9 cellular contexts compared by ENCODE assay signal in genomic region chr4:56821394-56822263, GRCh38. TPM values are rescaled to one million over a fixed set of nuclear protein-coding genes. Genes with fewer than 3 reads are reported as not detected.
DNase-seq lines count a peak whose midpoint lies in the region; ATAC-seq and TF ChIP-seq lines count a peak whose summit lies in the region.
"Had no signal": no experiment of that assay in that cellular context is flagged by ENCODE, and none has a peak within 500 bp of the region (broad histone marks: within the 10 kb centered on the region; RNA-seq: fewer than 3 reads in every experiment).

A gene with protein sequence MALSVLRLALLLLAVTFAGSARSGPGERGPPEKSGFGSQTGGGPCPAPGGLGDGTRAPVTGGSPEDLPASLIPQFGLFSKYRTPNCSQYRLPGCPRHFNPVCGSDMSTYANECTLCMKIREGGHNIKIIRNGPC (minus strand): TSS chr4:56821701. CDS start chr4:56821662, 39 bp downstream.

- 0 out of 2 replicates have a peak within 1 kb of the TSS, but pooled peaks have one; percentile 41 for H2AFZ ChIP-seq in SK-N-SH (ENCODE audit: low read depth)

- TF ChIP-seq EP300 in SK-N-SH (IDR thresholded peaks at IDR 0.05; ENCODE audit: borderline replicate concordance in 1 of 2, low read depth in 1 of 2, low read length in 1 of 2) = no peak

- H3K4me1 ChIP-seq in SK-N-SH (ENCODE audit: control insufficient read depth in 1 of 2, insufficient read depth in 2 of 2, low read depth in 1 of 2, low read length in 1 of 2) = peaks cover 0 to 2% of the 10 kb centered on the region in 2 experiments; a peak in 1 of 4 replicates

- TF ChIP-seq RAD21 in SK-N-SH (IDR thresholded peaks at IDR 0.05; ENCODE audit: low read length) = no peak

- TF ChIP-seq CTCF in GM13976 (IDR thresholded peaks at IDR 0.05; ENCODE audit: borderline replicate concordance, control extremely low read depth, extremely low read depth, insufficient read depth, missing control alignments) (peak; percentile 10), SK-N-SH (IDR thresholded peaks at IDR 0.05) (no peak)

- ATAC-seq in HG03354 (IDR thresholded peaks at IDR 0.05; ENCODE audit: poor library complexity, severe bottlenecking, unreplicated experiment) = peak; percentile 56
- peak; percentile 76 for ATAC-seq in activated naive CD8-positive, alpha-beta T cell treated with anti-CD3 and anti-CD28 coated beads, Interleukin-2, amount 10 ng/mL, durations not matched to agents 7 days and 5 days (ENCODE audit: low read depth)

- intact Hi-C loops in posterior vena cava (cut with DNase I) = no loop called here

- no peak within 1 kb of the TSS for H3K9ac ChIP-seq in SK-N-SH

- H3K36me3 ChIP-seq in SK-N-SH (replicated peaks in 1 of 2; ENCODE audit: control insufficient read depth in 1 of 2, insufficient read depth in 2 of 2, low read length in 1 of 2) = no peaks in the 10 kb centered on the region

- peaks cover 8% of the 10 kb centered on the region for H3K9me3 Mint-ChIP-seq in activated naive CD8-positive, alpha-beta T cell treated with anti-CD3 and anti-CD28 coated beads, Interleukin-2, amount 10 ng/mL, durations not matched to agents 7 days and 5 days

- CTCF ChIA-PET in SK-N-SH (lab: Yijun Ruan, JAX) = interaction anchor here (3.3 kb wide), 1 partner anchor 16 kb away, joined by 21 read pairs; no protein-coding TSS in a partner anchor

- H3K4me3 ChIP-seq in SK-N-SH (ENCODE audit: low read depth in 2 of 2, low read length in 1 of 2) = peak within 1 kb of the TSS; percentile 12 to 45

- no peaks in the 10 kb centered on the region for H3F3A ChIP-seq in SK-N-SH (replicated peaks; ENCODE audit: insufficient read depth)

- no peak within 1 kb of the TSS for H3K27ac ChIP-seq in SK-N-SH (ENCODE audit: low read depth in 2 of 2, low read length in 1 of 2)

- H3K27ac Mint-ChIP-seq in activated naive CD8-positive, alpha-beta T cell treated with anti-CD3 and anti-CD28 coated beads, Interleukin-2, amount 10 ng/mL, durations not matched to agents 7 days and 5 days = no peak within 1 kb of the TSS

- 8% methylated on average over 50 of the region's 58 CpGs for WGBS in SK-N-SH (ENCODE audit: low lambda C conversion rate)

- POLR2A ChIA-PET in SK-N-SH (lab: Yijun Ruan, JAX) = no interaction called here
- POLR2A ChIA-PET in activated naive CD8-positive, alpha-beta T cell treated with anti-CD3 and anti-CD28 coated beads, Interleukin-2, amount 10 ng/mL, durations not matched to agents 7 days and 5 days (lab: Charles Lee) = no interaction called here

- in situ Hi-C loops in GM13976 (cut with MboI; ENCODE audit: low sequenced_read_pairs, unreplicated experiment) = no loop called here

- no peaks in the 10 kb centered on the region for H3K9me3 ChIP-seq in SK-N-SH

- H3K36me3 Mint-ChIP-seq in activated naive CD8-positive, alpha-beta T cell treated with anti-CD3 and anti-CD28 coated beads, Interleukin-2, amount 10 ng/mL, durations not matched to agents 7 days and 5 days = peaks cover 6% of the 10 kb centered on the region

- peaks cover 24% of the 10 kb centered on the region for H3K27me3 Mint-ChIP-seq in activated naive CD8-positive, alpha-beta T cell treated with anti-CD3 and anti-CD28 coated beads, Interleukin-2, amount 10 ng/mL, durations not matched to agents 7 days and 5 days

- H3K4me1 Mint-ChIP-seq in activated naive CD8-positive, alpha-beta T cell treated with anti-CD3 and anti-CD28 coated beads, Interleukin-2, amount 10 ng/mL, durations not matched to agents 7 days and 5 days = peaks cover 32% of the 10 kb centered on the region

- no peaks in the 10 kb centered on the region for H4K20me1 ChIP-seq in SK-N-SH (ENCODE audit: insufficient read depth)

- H3K9me2 ChIP-seq in SK-N-SH = no peaks in the 10 kb centered on the region

- DNase-seq in GM13976 (ENCODE audit: low spot score) = peak; percentile 58
- DNase-seq in SK-N-SH = peak; percentile 88
- DNase-seq in activated naive CD8-positive, alpha-beta T cell treated with anti-CD3 and anti-CD28 coated beads, Interleukin-2, amount 10 ng/mL, durations not matched to agents 7 days and 5 days = peak; percentile 69
- DNase-seq in iPS-NIHi11 (ENCODE audit: low spot score) = peak; percentile 95
- peak; percentile 72 for DNase-seq in stimulated activated CD4-positive, alpha-beta T cell treated with anti-CD3 and anti-CD28 coated beads, Interleukin-4, amount 100 ng/mL, for 1 hour
- DNase-seq in SW 1271 (lab: John Stamatoyannopoulos, UW) = no peak
- no peak for DNase-seq in posterior vena cava (ENCODE audit: low spot score)

- no peaks in the 10 kb centered on the region for H3K79me2 ChIP-seq in SK-N-SH (ENCODE audit: insufficient read depth)

- H3K27me3 ChIP-seq in SK-N-SH (ENCODE audit: insufficient read depth) = peaks cover 19% of the 10 kb centered on the region; the same call in 1 of the 2 replicates

- H3K4me3 Mint-ChIP-seq in activated naive CD8-positive, alpha-beta T cell treated with anti-CD3 and anti-CD28 coated beads, Interleukin-2, amount 10 ng/mL, durations not matched to agents 7 days and 5 days = peak within 1 kb of the TSS; percentile 78

- H3K4me2 ChIP-seq in SK-N-SH = peak within 1 kb of the TSS; percentile 62; the same call in 1 of the 2 replicates

TF ChIP-seq in SK-N-SH, 30 proteins besides CTCF, POLR2A, EP300 and RAD21 (continues in another document):
- TF ChIP-seq RFX5 (IDR thresholded peaks at IDR 0.05; ENCODE audit: low read length) = no peak
- TF ChIP-seq CHD2 (IDR thresholded peaks at IDR 0.05; ENCODE audit: low read length, partially characterized antibody) = no peak
- TF ChIP-seq, protein P1, sequence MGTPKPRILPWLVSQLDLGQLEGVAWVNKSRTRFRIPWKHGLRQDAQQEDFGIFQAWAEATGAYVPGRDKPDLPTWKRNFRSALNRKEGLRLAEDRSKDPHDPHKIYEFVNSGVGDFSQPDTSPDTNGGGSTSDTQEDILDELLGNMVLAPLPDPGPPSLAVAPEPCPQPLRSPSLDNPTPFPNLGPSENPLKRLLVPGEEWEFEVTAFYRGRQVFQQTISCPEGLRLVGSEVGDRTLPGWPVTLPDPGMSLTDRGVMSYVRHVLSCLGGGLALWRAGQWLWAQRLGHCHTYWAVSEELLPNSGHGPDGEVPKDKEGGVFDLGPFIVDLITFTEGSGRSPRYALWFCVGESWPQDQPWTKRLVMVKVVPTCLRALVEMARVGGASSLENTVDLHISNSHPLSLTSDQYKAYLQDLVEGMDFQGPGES (IDR thresholded peaks at IDR 0.05; ENCODE audit: low read depth, low read length) = no peak
- TF ChIP-seq ZBTB33 (IDR thresholded peaks at IDR 0.05; ENCODE audit: borderline replicate concordance, low read depth) = no peak
- no peak for TF ChIP-seq RXRA (IDR thresholded peaks at IDR 0.05; ENCODE audit: borderline replicate concordance, low read depth)
- TF ChIP-seq MEF2A (IDR thresholded peaks at IDR 0.05; ENCODE audit: borderline replicate concordance, low read depth) = no peak
- TF ChIP-seq ELF1 (IDR thresholded peaks at IDR 0.05) = no peak
- no peak for TF ChIP-seq JUND (IDR thresholded peaks at IDR 0.05)
- TF ChIP-seq NRF1 (IDR thresholded peaks at IDR 0.05; ENCODE audit: low read depth, low read length) = no peak
- TF ChIP-seq RCOR1 (IDR thresholded peaks at IDR 0.05; ENCODE audit: low read length) = no peak
- no peak for TF ChIP-seq PBX3 (IDR thresholded peaks at IDR 0.05)
- no peak for TF ChIP-seq NFIC (IDR thresholded peaks at IDR 0.05; ENCODE audit: borderline replicate concordance)
- no peak for TF ChIP-seq TCF12 (IDR thresholded peaks at IDR 0.05)
- TF ChIP-seq FOSL2 (IDR thresholded peaks at IDR 0.05; ENCODE audit: borderline replicate concordance, low read depth) = no peak
- TF ChIP-seq POLR2AphosphoS5 (IDR thresholded peaks at IDR 0.05; ENCODE audit: low read depth, low read length) = no peak
- no peak for TF ChIP-seq FOXJ3 (CRISPR knock-in tag; IDR thresholded peaks at IDR 0.05)

RNA-seq across cellular contexts. Expression of the gene that starts here (rescaled TPM):
- polyA plus RNA-seq in SK-N-SH (2012; rRNA removed) = not detected in 2 replicates
- 0.08 TPM in 1 of 2 replicates, not detected in the other for polyA plus RNA-seq in SK-N-SH (2012; cell fraction: cytosol; rRNA removed)
- polyA plus RNA-seq in SK-N-SH (2012; cell fraction: nucleus; rRNA removed) = not detected in 2 replicates
- 1 to 10 TPM; 7.5 to 9.8 TPM for total RNA-seq in activated naive CD8-positive, alpha-beta T cell treated with anti-CD3 and anti-CD28 coated beads, Interleukin-2, amount 10 ng/mL, durations not matched to agents 7 days and 5 days
- not detected for total RNA-seq in posterior vena cava
- total RNA-seq: glomerular endothelial cell had no signal

Comparison
In these comparisons a context has a peak if more than half of its experiments do, and no peak if none do; other contexts are left out.
1. RNA of the gene that starts here (total RNA-seq): 7.5 to 9.8 TPM in activated naive CD8-positive, alpha-beta T cell treated with anti-CD3 and anti-CD28 coated beads, Interleukin-2, amount 10 ng/mL, durations not matched to agents 7 days and 5 days; not detected in posterior vena cava; every median in the first group is over 4 times any median in the second.
2. Peak in DNase-seq, H3K4me3 ChIP-seq and H3K4me2 ChIP-seq in SK-N-SH; RNA of the gene not detected or under 1 TPM.
3. DNase-seq: peak in GM13976 (single experiment), activated naive CD8-positive, alpha-beta T cell treated with anti-CD3 and anti-CD28 coated beads, Interleukin-2, amount 10 ng/mL, durations not matched to agents 7 days and 5 days (single experiment), iPS-NIHi11 (single experiment) and stimulated activated CD4-positive, alpha-beta T cell treated with anti-CD3 and anti-CD28 coated beads, Interleukin-4, amount 100 ng/mL, for 1 hour (single experiment); none in SW 1271 (0 of 2) and posterior vena cava (single experiment).